In the genomic region with DNA sequence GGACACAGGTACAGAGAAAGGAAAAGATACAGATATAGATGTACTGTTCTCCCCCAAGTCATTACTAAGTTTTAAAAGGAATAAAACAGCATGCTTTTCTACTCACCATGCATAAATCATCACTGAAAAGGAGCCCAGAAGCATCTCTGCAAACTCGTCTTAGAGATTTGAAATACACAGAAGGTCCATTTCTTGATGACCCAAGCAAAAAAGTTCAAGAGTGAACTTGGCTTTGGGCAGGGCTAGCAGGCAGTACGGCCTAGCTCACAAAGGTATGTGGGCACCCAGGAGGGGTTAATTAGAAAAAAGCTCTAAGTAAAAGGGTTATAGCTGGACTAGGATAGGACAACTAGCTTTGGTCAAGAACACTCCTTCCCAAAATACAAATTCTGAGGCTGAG, we compare ENCODE assay signal across 31 cellular contexts.
"Had no signal": no experiment of that assay in that cellular context is flagged by ENCODE, and none has a peak within 500 bp of the region (broad histone marks: within the 10 kb centered on the region; RNA-seq: fewer than 3 reads in every experiment).

No MANE protein-coding gene starts in this region.

- H3K4me1 ChIP-seq: foreskin keratinocyte, gastrocnemius medialis had no signal

- ATAC-seq: activated CD4-positive, alpha-beta T cell treated with anti-CD3 and anti-CD28 coated beads for 36 hours; activated CD8-positive, alpha-beta memory T cell treated with anti-CD3 and anti-CD28 coated beads, Interleukin-2, amount 10 ng/mL, durations not matched to agents 7 days and 5 days; activated CD8-positive, alpha-beta T cell treated with anti-CD3 and anti-CD28 coated beads, Interleukin-2, amount 10 ng/mL, durations not matched to agents 7 days and 5 days; foreskin keratinocyte; gastrocnemius medialis; heart left ventricle had no signal

- H3K9me3 ChIP-seq: esophagus muscularis mucosa, gastrocnemius medialis, heart left ventricle had no signal

- H3K27me3 Mint-ChIP-seq: activated CD4-positive, alpha-beta memory T cell treated with anti-CD3 and anti-CD28 coated beads for 36 hours; activated CD4-positive, alpha-beta T cell treated with anti-CD3 and anti-CD28 coated beads, Interleukin-2, amount 10 ng/mL, durations not matched to agents 24 days and 14 days; activated CD8-positive, alpha-beta memory T cell treated with anti-CD3 and anti-CD28 coated beads, Interleukin-2, amount 10 ng/mL, durations not matched to agents 7 days and 5 days; central memory CD8-positive, alpha-beta T cell had no signal

- H3K36me3 ChIP-seq: brain microvascular endothelial cell, esophagus muscularis mucosa, gastrocnemius medialis, heart left ventricle had no signal

- H3K9me3 Mint-ChIP-seq: activated CD4-positive, alpha-beta memory T cell treated with anti-CD3 and anti-CD28 coated beads for 36 hours; activated naive CD4-positive, alpha-beta T cell treated with anti-CD3 and anti-CD28 coated beads for 36 hours; activated naive CD8-positive, alpha-beta T cell treated with anti-CD3 and anti-CD28 coated beads for 36 hours; central memory CD8-positive, alpha-beta T cell; endodermal cell had no signal

- H3K4me3 ChIP-seq: coronary artery, dorsolateral prefrontal cortex, esophagus muscularis mucosa, gastrocnemius medialis, heart left ventricle had no signal

- H3K36me3 Mint-ChIP-seq: activated CD4-positive, alpha-beta memory T cell treated with anti-CD3 and anti-CD28 coated beads for 36 hours; activated naive CD8-positive, alpha-beta T cell treated with anti-CD3 and anti-CD28 coated beads for 36 hours had no signal

- H3K27ac ChIP-seq: brain microvascular endothelial cell, dorsolateral prefrontal cortex, foreskin keratinocyte, gastrocnemius medialis had no signal

- DNase-seq: activated CD4-positive, alpha-beta memory T cell treated with anti-CD3 and anti-CD28 coated beads for 36 hours; activated CD4-positive, alpha-beta T cell treated with anti-CD3 and anti-CD28 coated beads for 36 hours; activated CD4-positive, alpha-beta T cell treated with anti-CD3 and anti-CD28 coated beads, Interleukin-2, amount 10 ng/mL, durations not matched to agents 24 days and 14 days; activated CD4-positive, CD25-positive, alpha-beta regulatory T cell; activated CD4-positive, CD25-positive, alpha-beta regulatory T cell treated with anti-CD3 and anti-CD28 coated beads, Interleukin-2, amount 50 U/mL, for 72 hours; activated CD8-positive, alpha-beta memory T cell treated with anti-CD3 and anti-CD28 coated beads, Interleukin-2, amount 10 ng/mL, durations not matched to agents 7 days and 5 days; activated CD8-positive, alpha-beta memory T cell treated with anti-CD3 and anti-CD28 coated beads, Interleukin-2, amount 50 U/mL, for 4 hours; activated CD8-positive, alpha-beta T cell treated with anti-CD3 and anti-CD28 coated beads, Interleukin-2, amount 10 ng/mL, durations not matched to agents 7 days and 5 days; activated effector memory CD4-positive, alpha-beta T cell treated with anti-CD3 and anti-CD28 coated beads, Interleukin-2, amount 50 U/mL, for 16 hours; activated naive CD4-positive, alpha-beta T cell treated with anti-CD3 and anti-CD28 coated beads for 36 hours; activated naive CD8-positive, alpha-beta T cell treated with anti-CD3 and anti-CD28 coated beads for 36 hours; activated T-cell treated with anti-CD3 and anti-CD28 coated beads, Interleukin-2, amount 50 U/mL, for 1 hour; activated T-cell treated with anti-CD3 and anti-CD28 coated beads, Interleukin-2, amount 50 U/mL, for 48 hours; amniotic stem cell; anterior cingulate cortex; brain microvascular endothelial cell; dorsolateral prefrontal cortex; effector memory CD4-positive, alpha-beta T cell; endodermal cell; foreskin keratinocyte; gastrocnemius medialis; glutamatergic neuron; heart left ventricle; T-helper 2 cell had no signal

- H3K27me3 ChIP-seq: brain microvascular endothelial cell, esophagus muscularis mucosa, foreskin keratinocyte, gastrocnemius medialis, heart left ventricle had no signal

- H3K27ac Mint-ChIP-seq: activated CD4-positive, alpha-beta memory T cell treated with anti-CD3 and anti-CD28 coated beads for 36 hours; activated CD4-positive, alpha-beta T cell treated with anti-CD3 and anti-CD28 coated beads for 36 hours; activated CD4-positive, alpha-beta T cell treated with anti-CD3 and anti-CD28 coated beads, Interleukin-2, amount 10 ng/mL, durations not matched to agents 24 days and 14 days; activated CD8-positive, alpha-beta memory T cell treated with anti-CD3 and anti-CD28 coated beads, Interleukin-2, amount 10 ng/mL, durations not matched to agents 7 days and 5 days; activated CD8-positive, alpha-beta T cell treated with anti-CD3 and anti-CD28 coated beads, Interleukin-2, amount 10 ng/mL, durations not matched to agents 7 days and 5 days; activated naive CD4-positive, alpha-beta T cell treated with anti-CD3 and anti-CD28 coated beads for 36 hours; activated naive CD4-positive, alpha-beta T cell treated with anti-CD3 and anti-CD28 coated beads, Interleukin-2, amount 50 U/mL, for 24 hours; activated naive CD8-positive, alpha-beta T cell treated with anti-CD3 and anti-CD28 coated beads for 36 hours; activated T-helper 1 cell treated with anti-CD3 and anti-CD28 coated beads, Interleukin-12 subunit alpha, Interleukin-12 subunit beta, Interleukin-2, Interleukin-4 antibody, amounts not matched to agents 30 ng/mL and 10 ng/mL and 1 ng/mL, durations not matched to agents 14 hours and 24 hours and 36 hours; activated T-helper 2 cell treated with anti-CD3 and anti-CD28 coated beads, Interferon-gamma antibody, Interleukin-2, Interleukin-4, amounts not matched to agents 10 μg/mL and 5 μg/mL and 100 μg/mL, durations not matched to agents 14 hours and 24 hours and 36 hours; dendritic cell treated with granulocyte-macrophage colony-stimulating factor and Interleukin-4, amounts not matched to agents 40 ng/mL and 50 ng/mL, for 4 days; endodermal cell had no signal

- H3K4me3 Mint-ChIP-seq: activated CD4-positive, alpha-beta memory T cell treated with anti-CD3 and anti-CD28 coated beads for 36 hours; activated CD4-positive, alpha-beta T cell treated with anti-CD3 and anti-CD28 coated beads for 36 hours; activated CD4-positive, alpha-beta T cell treated with anti-CD3 and anti-CD28 coated beads, Interleukin-2, amount 10 ng/mL, durations not matched to agents 24 days and 14 days; activated CD8-positive, alpha-beta memory T cell treated with anti-CD3 and anti-CD28 coated beads, Interleukin-2, amount 10 ng/mL, durations not matched to agents 7 days and 5 days; activated CD8-positive, alpha-beta T cell treated with anti-CD3 and anti-CD28 coated beads, Interleukin-2, amount 10 ng/mL, durations not matched to agents 7 days and 5 days; activated naive CD4-positive, alpha-beta T cell treated with anti-CD3 and anti-CD28 coated beads for 36 hours; activated naive CD4-positive, alpha-beta T cell treated with anti-CD3 and anti-CD28 coated beads, Interleukin-2, amount 50 U/mL, for 24 hours; activated naive CD8-positive, alpha-beta T cell treated with anti-CD3 and anti-CD28 coated beads for 36 hours; activated T-helper 1 cell treated with anti-CD3 and anti-CD28 coated beads, Interleukin-12 subunit alpha, Interleukin-12 subunit beta, Interleukin-2, Interleukin-4 antibody, amounts not matched to agents 30 ng/mL and 10 ng/mL and 1 ng/mL, durations not matched to agents 14 hours and 24 hours and 36 hours; central memory CD8-positive, alpha-beta T cell; dendritic cell treated with granulocyte-macrophage colony-stimulating factor and Interleukin-4, amounts not matched to agents 40 ng/mL and 50 ng/mL, for 4 days; endodermal cell had no signal
